8 cellular contexts compared by ENCODE assay signal in genomic region chr12:68236421-68237059, GRCh38. TPM values are rescaled to one million over a fixed set of nuclear protein-coding genes. Genes with fewer than 3 reads are reported as not detected.
DNase-seq lines count a peak whose midpoint lies in the region; ATAC-seq and TF ChIP-seq lines count a peak whose summit lies in the region.

No MANE protein-coding gene starts in this region.

- ATAC-seq in HG02885 (IDR thresholded peaks at IDR 0.05; ENCODE audit: poor library complexity, unreplicated experiment): peak; percentile 63

- peak; percentile 6 for DNase-seq in stimulated activated CD8-positive, alpha-beta memory T cell treated with anti-CD3 and anti-CD28 coated beads, Interleukin-12 subunit alpha, Interleukin-12 subunit beta, amount 100 ng/mL, for 1 hour (ENCODE audit: low read depth)
- no peak for DNase-seq in stimulated activated CD8-positive, alpha-beta memory T cell treated with anti-CD3 and anti-CD28 coated beads, Interleukin-4, amount 100 ng/mL, for 48 hours
- peak; percentile 40 for DNase-seq in NOMO-1 treated with dmso at 0.1 percent for 144 hours (lab: John Stamatoyannopoulos, UW; ENCODE audit: unreplicated experiment)
- peak; percentile 16 for DNase-seq in activated effector memory CD4-positive, alpha-beta T cell treated with Interleukin-2 at 50 U/mL for 16 hours
- DNase-seq in uterus: no peak
- DNase-seq in kidney glomerular epithelial cell (lab: John Stamatoyannopoulos, UW): no peak

- no peak for TF ChIP-seq RAD21 in liver (IDR thresholded peaks at IDR 0.05)

- WGBS in liver: 31% methylated on average over 8 of the region's 8 CpGs

- H3K4me1 ChIP-seq in liver (ENCODE audit: control insufficient read depth in 4 of 4, insufficient read depth in 4 of 4, low read length in 3 of 4) (peaks cover 0 to 16% (median 2%) of the 10 kb centered on the region in 4 donors), uterus (peaks cover 0 to 5% of the 10 kb centered on the region in 2 donors)

- H3K27ac ChIP-seq in liver (ENCODE audit: low read depth in 1 of 2, low read length in 2 of 2) (peak overlapping the region; percentile 54 to 75), uterus (peak overlapping the region; percentile 49 to 51)

- TF ChIP-seq POLR2A in uterus (IDR thresholded peaks at IDR 0.05): no peak

- peak; percentile 21 for TF ChIP-seq CTCF in liver (IDR thresholded peaks at IDR 0.05; ENCODE audit: low read depth, low read length, missing input control)
- no peak for TF ChIP-seq CTCF in uterus (IDR thresholded peaks at IDR 0.05)

- peak overlapping the region; percentile 47 to 70 (median 52) for H3K4me3 ChIP-seq in liver (ENCODE audit: low read depth in 1 of 3, low read length in 3 of 3)
- H3K4me3 ChIP-seq in uterus: peak overlapping the region in 1 of 2 donors; percentile 13

- H3K36me3 ChIP-seq in liver (ENCODE audit: control insufficient read depth in 4 of 4, insufficient read depth in 3 of 4, low read depth in 1 of 4, low read length in 3 of 4) (no peaks in the 10 kb centered on the region), uterus (no peaks in the 10 kb centered on the region)

- H3K9ac ChIP-seq in liver (ENCODE audit: low read depth in 1 of 2, low read length in 2 of 2): peak overlapping the region; percentile 69 to 71

- intact Hi-C loops in uterus (cut with DNase I; ENCODE audit: low total_unique reads): no loop called here

- H3K9me3 ChIP-seq in liver (ENCODE audit: control insufficient read depth in 4 of 4, low read length in 3 of 4): no peaks in the 10 kb centered on the region
- no peaks in the 10 kb centered on the region for H3K9me3 ChIP-seq in uterus

- H3K27me3 ChIP-seq in liver (ENCODE audit: control insufficient read depth in 4 of 4, insufficient read depth in 4 of 4, low read length in 3 of 4) (no peaks in the 10 kb centered on the region), uterus (no peaks in the 10 kb centered on the region)

TF ChIP-seq in liver, 16 proteins besides CTCF, POLR2A, EP300 and RAD21:
- TF ChIP-seq YY1 (IDR thresholded peaks at IDR 0.05): no peak
- peak; percentile 17 for TF ChIP-seq SP1 (IDR thresholded peaks at IDR 0.05)
TF ChIP-seq in liver: peak in this region for 1.

RNA-seq across cellular contexts. Expression of gene IL26, which starts 10.9 kb away (rescaled TPM):
- total RNA-seq in liver: not detected
- polyA plus RNA-seq in liver: not detected
- not detected for total RNA-seq in uterus

RNA-seq across cellular contexts. Expression of gene IL22, which starts 16.9 kb away (rescaled TPM):
- total RNA-seq in liver (not detected), uterus (not detected)
- not detected for polyA plus RNA-seq in liver

Comparison
In these comparisons a context has a peak if more than half of its experiments do, and no peak if none do; other contexts are left out.
1. DNase-seq: peak in stimulated activated CD8-positive, alpha-beta memory T cell treated with anti-CD3 and anti-CD28 coated beads, Interleukin-12 subunit alpha, Interleukin-12 subunit beta, amount 100 ng/mL, for 1 hour (single experiment), NOMO-1 treated with dmso at 0.1 percent for 144 hours (single experiment) and activated effector memory CD4-positive, alpha-beta T cell treated with Interleukin-2 at 50 U/mL for 16 hours (single experiment); none in stimulated activated CD8-positive, alpha-beta memory T cell treated with anti-CD3 and anti-CD28 coated beads, Interleukin-4, amount 100 ng/mL, for 48 hours (single experiment), uterus (0 of 2) and kidney glomerular epithelial cell (single experiment).